In the genomic region with DNA sequence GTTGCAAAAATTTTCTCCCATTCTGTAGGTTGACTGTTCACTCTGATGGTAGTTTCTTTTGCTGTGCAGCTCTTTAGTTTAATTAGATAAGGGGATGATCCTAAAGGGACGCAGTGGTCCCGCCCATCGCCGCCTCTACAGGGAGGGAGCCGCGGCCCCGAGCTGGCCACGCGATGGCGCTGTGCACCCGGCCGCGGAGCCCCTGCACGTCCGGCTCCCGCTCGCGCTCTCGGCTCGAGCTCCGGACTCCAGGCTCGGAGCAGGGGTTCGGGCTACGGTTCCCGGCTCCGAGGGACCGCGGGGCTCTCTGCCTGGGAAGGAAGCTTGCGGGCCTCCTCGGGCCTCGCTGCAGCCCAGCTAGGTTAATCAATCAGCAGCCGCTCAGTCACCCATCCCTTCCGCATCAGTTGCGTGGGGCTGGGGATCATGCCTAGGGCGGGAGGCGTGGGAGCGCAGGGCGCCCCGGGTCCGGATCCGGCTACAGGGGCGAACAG, we compare ENCODE assay signal across 7 cellular contexts.
DNase-seq lines count a peak whose midpoint lies in the region; ATAC-seq, FAIRE-seq and TF ChIP-seq lines count a peak whose summit lies in the region.

No MANE protein-coding gene starts in this region.

- H3K9ac ChIP-seq in mammary epithelial cell (ENCODE audit: insufficient read depth, low read length), result no peak overlapping the region
- no peak overlapping the region for H3K9ac ChIP-seq in keratinocyte (ENCODE audit: control insufficient read depth, extremely low read depth, insufficient read depth, low read length)

- FAIRE-seq in keratinocyte (lab: Jason Lieb, UNC), result no peak

- 23% methylated on average over 27 of the region's 42 CpGs for WGBS in mammary epithelial cell (ENCODE audit: low coverage, missing lambda C conversion rate)

- DNase-seq in mammary epithelial cell (peak; percentile 45), keratinocyte (ENCODE audit: low read depth, low spot score) (no peak), GF-D8 (lab: John Stamatoyannopoulos, UW) (no peak)
- peak; percentile 36 to 59 (median 42) for DNase-seq in stimulated activated CD4-positive, alpha-beta T cell treated with anti-CD3 and anti-CD28 coated beads, Interleukin-12 subunit alpha, Interleukin-12 subunit beta, amount 100 ng/mL, for 48 hours (ENCODE audit: low read depth in 2 of 3, low spot score in 1 of 3)

- H3K9me3 ChIP-seq in mammary epithelial cell (replicated peaks; ENCODE audit: insufficient read depth, low read length), result peaks cover 3% of the 10 kb centered on the region
- H3K9me3 ChIP-seq in keratinocyte (ENCODE audit: control insufficient read depth, low read depth, low read length), result peaks cover 3% of the 10 kb centered on the region

- intact Hi-C loops in mammary epithelial cell (cut with micrococcal nuclease), result loop anchor here (2.0 to 10.0 kb wide), 3 partner anchors 164 to 516 kb away; no protein-coding TSS in a partner anchor

- CTCF ChIA-PET in mammary epithelial cell (lab: Charles Lee; ENCODE audit: low non-redundant PET), result interaction anchor here (0.6 kb wide), 1 partner anchor 15 kb away, joined by 5 read pairs; no protein-coding TSS in a partner anchor

- TF ChIP-seq CTCF in WI38 (IDR thresholded peaks at IDR 0.05; ENCODE audit: low read depth, low read length) (peak; percentile 77), mammary epithelial cell (conservative IDR thresholded peaks at IDR 0.05 in 1 of 2, IDR thresholded peaks at IDR 0.05 in 1 of 2; ENCODE audit: extremely low read depth in 1 of 2, insufficient read depth in 1 of 2, low read depth in 1 of 2, low read length in 2 of 2) (peak; percentile 52 to 92), keratinocyte (optimal IDR thresholded peaks at IDR 0.05 in 1 of 3, IDR thresholded peaks at IDR 0.05 in 1 of 3, conservative IDR thresholded peaks at IDR 0.05 in 1 of 3; ENCODE audit: extremely low read depth in 1 of 3, insufficient read depth in 2 of 3, low read length in 3 of 3) (peak; percentile 25 to 78 (median 63))

- in situ Hi-C loops in mammary epithelial cell (cut with MboI; ENCODE audit: low sequenced_read_pairs in 2 of 2), result loop anchor here (10.0 to 25.0 kb wide), 3 partner anchors 663 to 938 kb away; no protein-coding TSS in a partner anchor

- no TSS peak for BruUV-seq in mammary epithelial cell (replicated peaks; lab: Mats Ljungman, UMichigan)

- no peak overlapping the region for H3K27ac ChIP-seq in mammary epithelial cell (ENCODE audit: insufficient read depth, low read depth, low read length)
- no peak overlapping the region for H3K27ac ChIP-seq in keratinocyte (ENCODE audit: control insufficient read depth, insufficient read depth, low read length)

- no peaks in the 10 kb centered on the region for H3K27me3 ChIP-seq in mammary epithelial cell (ENCODE audit: insufficient read depth, low read length)
- no peaks in the 10 kb centered on the region for H3K27me3 ChIP-seq in keratinocyte (ENCODE audit: control insufficient read depth, extremely low read depth, insufficient read depth, low read length)

- peak; percentile 92 for ATAC-seq in GM19035 (IDR thresholded peaks at IDR 0.05; ENCODE audit: unreplicated experiment)
- peak; percentile 85 for ATAC-seq in HG03280 (IDR thresholded peaks at IDR 0.05; ENCODE audit: unreplicated experiment)

- H3K9me1 ChIP-seq in keratinocyte (ENCODE audit: control insufficient read depth, extremely low read depth, insufficient read depth, low read length), result no peaks in the 10 kb centered on the region

- H2AFZ ChIP-seq in mammary epithelial cell (ENCODE audit: low read depth, low read length), result peak overlapping the region; percentile 65
- no peak overlapping the region for H2AFZ ChIP-seq in keratinocyte (ENCODE audit: control insufficient read depth, low read length)

- dilution Hi-C loops in mammary epithelial cell (cut with HindIII; ENCODE audit: low sequenced_read_pairs), result loop anchor here (25.0 kb wide), 2 partner anchors 788 to 938 kb away; no protein-coding TSS in a partner anchor
- dilution Hi-C loops in keratinocyte (cut with MboI; ENCODE audit: extremely low pct_ligation_motif_present, low sequenced_read_pairs), result no loop called here

- H3K4me1 ChIP-seq in mammary epithelial cell (ENCODE audit: insufficient read depth, low read length), result peaks cover 30% of the 10 kb centered on the region
- H3K4me1 ChIP-seq in keratinocyte (ENCODE audit: control insufficient read depth, extremely low read depth, insufficient read depth, low read length), result peaks cover 18% of the 10 kb centered on the region

- H4K20me1 ChIP-seq in mammary epithelial cell (ENCODE audit: insufficient read depth, low read length) (no peaks in the 10 kb centered on the region), keratinocyte (ENCODE audit: control insufficient read depth, extremely low read depth, insufficient read depth, low read length) (no peaks in the 10 kb centered on the region)

- H3K4me3 ChIP-seq in WI38 (ENCODE audit: low read depth, low read length) (peak overlapping the region; percentile 52), mammary epithelial cell (replicated peaks in 1 of 3; ENCODE audit: insufficient read depth in 1 of 3, low read depth in 2 of 3, low read length in 3 of 3) (no peak overlapping the region), keratinocyte (ENCODE audit: control insufficient read depth in 2 of 3, extremely low read depth in 1 of 3, insufficient read depth in 2 of 3, low read depth in 1 of 3, low read length in 3 of 3) (no peak overlapping the region)

- H3K79me2 ChIP-seq in mammary epithelial cell (ENCODE audit: insufficient read depth, low read length) (no peaks in the 10 kb centered on the region), keratinocyte (ENCODE audit: control insufficient read depth, insufficient read depth, low read length) (no peaks in the 10 kb centered on the region)

- H3K4me2 ChIP-seq in mammary epithelial cell (ENCODE audit: insufficient read depth, low read depth, low read length) (peak overlapping the region; percentile 86), keratinocyte (ENCODE audit: control insufficient read depth, extremely low read depth, insufficient read depth, low read depth, low read length) (no peak overlapping the region)

- no peaks in the 10 kb centered on the region for H3K36me3 ChIP-seq in mammary epithelial cell (ENCODE audit: insufficient read depth, low read length)
- no peaks in the 10 kb centered on the region for H3K36me3 ChIP-seq in keratinocyte (ENCODE audit: control insufficient read depth in 2 of 2, extremely low read depth in 1 of 2, insufficient read depth in 2 of 2, low read length in 2 of 2)

Comparison
In these comparisons a context has a peak if more than half of its experiments do, and no peak if none do; other contexts are left out.
1. DNase-seq: peak in mammary epithelial cell (single experiment) and stimulated activated CD4-positive, alpha-beta T cell treated with anti-CD3 and anti-CD28 coated beads, Interleukin-12 subunit alpha, Interleukin-12 subunit beta, amount 100 ng/mL, for 48 hours (3 of 3); none in keratinocyte (single experiment) and GF-D8 (single experiment).
2. Peak in every context shown above with its lines, with median percentiles within 50 percentile points of each other: CTCF ChIP-seq.